In the genomic region with DNA sequence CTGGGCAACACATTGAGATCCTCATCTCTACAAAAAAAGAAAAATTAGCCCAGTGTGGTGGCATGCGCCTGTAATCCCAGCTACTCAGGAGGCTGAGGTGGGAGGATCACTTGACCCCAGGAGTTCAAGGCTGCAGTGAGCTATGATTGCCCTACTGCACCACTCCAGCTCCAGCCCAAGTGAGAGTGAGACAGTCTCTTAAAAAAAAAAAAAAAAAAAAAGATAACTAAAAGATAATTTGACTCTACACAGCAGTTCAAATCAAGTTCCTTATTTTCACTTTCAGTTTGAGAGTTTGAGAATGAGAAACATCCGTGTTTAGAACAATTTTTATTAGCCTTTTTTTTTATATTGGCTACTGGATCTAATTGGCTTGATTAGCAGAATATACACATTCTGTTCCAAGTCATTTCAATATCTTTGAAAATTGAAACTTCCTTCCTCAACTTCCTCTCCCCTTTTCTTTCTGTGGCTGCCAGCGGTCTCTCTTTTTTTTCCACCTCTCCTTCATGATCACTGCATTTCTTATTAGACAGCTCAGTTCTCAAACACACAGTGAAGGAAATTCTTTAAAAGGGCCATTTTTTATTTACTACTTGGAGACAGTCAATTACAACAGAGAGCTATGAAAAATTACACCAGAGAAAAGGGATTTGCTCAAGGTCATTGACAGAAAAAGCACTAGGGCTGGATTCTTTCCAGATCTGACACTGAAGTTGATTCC, we compare ENCODE assay signal across 9 cellular contexts. TPM values are rescaled to one million over a fixed set of nuclear protein-coding genes. Genes with fewer than 3 reads are reported as not detected.
DNase-seq lines count a peak whose midpoint lies in the region; ATAC-seq and TF ChIP-seq lines count a peak whose summit lies in the region.
"Had no signal": no experiment of that assay in that cellular context is flagged by ENCODE, and none has a peak within 500 bp of the region (broad histone marks: within the 10 kb centered on the region; RNA-seq: fewer than 3 reads in every experiment).

No MANE protein-coding gene starts in this region.

- TF ChIP-seq CTCF in heart left ventricle (IDR thresholded peaks at IDR 0.05) (no peak), left lung (IDR thresholded peaks at IDR 0.05) (no peak), vagina (IDR thresholded peaks at IDR 0.05) (no peak)

- H3K27ac Mint-ChIP-seq in activated naive CD4-positive, alpha-beta T cell treated with anti-CD3 and anti-CD28 coated beads, Interleukin-2, amount 50 U/mL, for 72 hours: peak overlapping the region; percentile 69 to 74

- intact Hi-C loops in heart left ventricle (cut with DNase I) (loop anchor here in 1 of 10 donors (10.0 kb wide), 1 partner anchor 53 kb away; a partner anchor contains a TSS), Right ventricle myocardium superior (cut with DNase I) (no loop called here), left lung (cut with DNase I) (no loop called here), vagina (cut with DNase I) (no loop called here)

- H3K4me1 ChIP-seq in heart left ventricle (peaks cover 0 to 53% (median 16%) of the 10 kb centered on the region in 12 donors), left lung (peaks cover 20 to 53% of the 10 kb centered on the region in 2 donors), vagina (peaks cover 41% of the 10 kb centered on the region)

- ATAC-seq in heart left ventricle (no peak), Right ventricle myocardium superior (ENCODE audit: poor library complexity) (no peak), left lung (no peak), HG03342 (IDR thresholded peaks at IDR 0.05; ENCODE audit: unreplicated experiment) (no peak)
- peak in 1 of 2 donors; percentile 24 for ATAC-seq in activated naive CD4-positive, alpha-beta T cell treated with anti-CD3 and anti-CD28 coated beads, Interleukin-2, amount 50 U/mL, for 72 hours

- H3K36me3 Mint-ChIP-seq in activated naive CD4-positive, alpha-beta T cell treated with anti-CD3 and anti-CD28 coated beads, Interleukin-2, amount 50 U/mL, for 72 hours: peaks cover 8% of the 10 kb centered on the region in 2 donors

- DNase-seq in heart left ventricle (no peak), Right ventricle myocardium superior (no peak), left lung (no peak), vagina (ENCODE audit: extremely low spot score in 2 of 2) (no peak), NCI-H1694 (lab: John Stamatoyannopoulos, UW) (no peak), NCI-H1417 (lab: John Stamatoyannopoulos, UW) (no peak)
- DNase-seq in activated naive CD4-positive, alpha-beta T cell treated with anti-CD3 and anti-CD28 coated beads, Interleukin-2, amount 50 U/mL, for 72 hours (ENCODE audit: low spot score in 2 of 2): no peak

- H3K9me3 Mint-ChIP-seq in activated naive CD4-positive, alpha-beta T cell treated with anti-CD3 and anti-CD28 coated beads, Interleukin-2, amount 50 U/mL, for 72 hours: peaks cover 7% of the 10 kb centered on the region in 2 donors

- WGBS in heart left ventricle, 4 donors: 51 to 58% (median 52%) methylated on average over 3 of the region's 3 CpGs

- H3K4me3 ChIP-seq in heart left ventricle (peak overlapping the region in 8 of 12 donors; percentile 4 to 49 (median 32)), left lung (peak overlapping the region in 1 of 2 donors; percentile 13), vagina (peak overlapping the region; percentile 23 to 25)

- no peaks in the 10 kb centered on the region for H3K27me3 ChIP-seq in heart left ventricle
- no peaks in the 10 kb centered on the region for H3K27me3 ChIP-seq in left lung
- no peaks in the 10 kb centered on the region for H3K27me3 ChIP-seq in vagina

- H3K36me3 ChIP-seq in heart left ventricle (no peaks in the 10 kb centered on the region), left lung (no peaks in the 10 kb centered on the region), vagina (no peaks in the 10 kb centered on the region)

- H3K27ac ChIP-seq in heart left ventricle: peak overlapping the region in 10 of 12 donors; percentile 8 to 89 (median 50)
- peak overlapping the region; percentile 45 to 72 for H3K27ac ChIP-seq in left lung
- H3K27ac ChIP-seq in vagina: peak overlapping the region; percentile 70

- TF ChIP-seq POLR2A in heart left ventricle (IDR thresholded peaks at IDR 0.05): no peak
- TF ChIP-seq POLR2A in vagina (IDR thresholded peaks at IDR 0.05): no peak

- H3K9me3 ChIP-seq in heart left ventricle (no peaks in the 10 kb centered on the region), left lung (no peaks in the 10 kb centered on the region), vagina (no peaks in the 10 kb centered on the region)

RNA-seq across cellular contexts. Expression of a gene that starts 4.5 kb away (rescaled TPM):
- total RNA-seq in heart left ventricle: 10 to 100 TPM in 8 of 9 donors, 1 to 10 TPM in 1; 7.3 to 31.6 (median 17.4) TPM
- 10 to 100 TPM in 1 of 2 donors, 1 to 10 TPM in 1; 6.5 to 20.0 TPM for polyA plus RNA-seq in heart left ventricle
- 25.0 TPM for total RNA-seq in Right ventricle myocardium superior
- total RNA-seq in activated naive CD4-positive, alpha-beta T cell treated with anti-CD3 and anti-CD28 coated beads, Interleukin-2, amount 50 U/mL, for 72 hours: 10 to 100 TPM; 23.6 to 27.3 TPM
- 100 to 1,000 TPM in 1 of 2 donors, 10 to 100 TPM in 1; 60.9 to 148 TPM for total RNA-seq in left lung
- total RNA-seq in vagina: 56.0 TPM

RNA-seq across cellular contexts. Expression of a gene that starts 24.1 kb away (rescaled TPM):
- total RNA-seq in heart left ventricle (10 to 100 TPM; 19.6 to 50.9 (median 28.6) TPM), Right ventricle myocardium superior (20.3 TPM), left lung (100 to 1,000 TPM; 102 to 151 TPM), vagina (49.6 TPM)
- 100 to 1,000 TPM in 1 of 2 donors, 10 to 100 TPM in 1; 13.7 to 150 TPM for polyA plus RNA-seq in heart left ventricle
- total RNA-seq in activated naive CD4-positive, alpha-beta T cell treated with anti-CD3 and anti-CD28 coated beads, Interleukin-2, amount 50 U/mL, for 72 hours: 10 to 100 TPM; 40.3 to 66.7 TPM

RNA-seq across cellular contexts. Expression of a gene that starts 47.2 kb away (rescaled TPM):
- total RNA-seq in heart left ventricle (under 1 TPM in 2 of 9 donors, not detected in 7; 0.15 to 0.27 TPM), Right ventricle myocardium superior (0.27 TPM), left lung (under 1 TPM; 0.17 to 0.21 TPM), vagina (not detected)
- polyA plus RNA-seq in heart left ventricle: under 1 TPM in 1 of 2 donors, not detected in 1; 0.15 TPM
- total RNA-seq in activated naive CD4-positive, alpha-beta T cell treated with anti-CD3 and anti-CD28 coated beads, Interleukin-2, amount 50 U/mL, for 72 hours: not detected
- total RNA-seq: renal cortical epithelial cell had no signal

RNA-seq across cellular contexts. Expression of a gene that starts 48.4 kb away (rescaled TPM):
- 1 to 10 TPM in 1 of 9 donors, under 1 TPM in 2, not detected in 6; 0.70 to 3.4 (median 0.75) TPM for total RNA-seq in heart left ventricle
- under 1 TPM; 0.22 to 0.72 TPM for polyA plus RNA-seq in heart left ventricle
- total RNA-seq in Right ventricle myocardium superior: not detected
- 100 to 1,000 TPM in 1 of 2 donors, 10 to 100 TPM in 1; 45.9 to 101 TPM for total RNA-seq in activated naive CD4-positive, alpha-beta T cell treated with anti-CD3 and anti-CD28 coated beads, Interleukin-2, amount 50 U/mL, for 72 hours
- 1 to 10 TPM; 2.6 to 3.8 TPM for total RNA-seq in left lung
- total RNA-seq in vagina: 2.9 TPM

RNA-seq across cellular contexts. Expression of a gene that starts 48.5 kb away (rescaled TPM):
- total RNA-seq in heart left ventricle (10 to 100 TPM; 52.9 to 91.6 (median 65.3) TPM), Right ventricle myocardium superior (78.6 TPM), left lung (10 to 100 TPM; 52.5 to 53.8 TPM), vagina (41.7 TPM)
- 100 to 1,000 TPM; 190 to 243 TPM for polyA plus RNA-seq in heart left ventricle
- total RNA-seq in activated naive CD4-positive, alpha-beta T cell treated with anti-CD3 and anti-CD28 coated beads, Interleukin-2, amount 50 U/mL, for 72 hours: 10 to 100 TPM; 63.6 to 91.4 TPM
